ENCODE assay signal across 23 cellular contexts in the genomic region with DNA sequence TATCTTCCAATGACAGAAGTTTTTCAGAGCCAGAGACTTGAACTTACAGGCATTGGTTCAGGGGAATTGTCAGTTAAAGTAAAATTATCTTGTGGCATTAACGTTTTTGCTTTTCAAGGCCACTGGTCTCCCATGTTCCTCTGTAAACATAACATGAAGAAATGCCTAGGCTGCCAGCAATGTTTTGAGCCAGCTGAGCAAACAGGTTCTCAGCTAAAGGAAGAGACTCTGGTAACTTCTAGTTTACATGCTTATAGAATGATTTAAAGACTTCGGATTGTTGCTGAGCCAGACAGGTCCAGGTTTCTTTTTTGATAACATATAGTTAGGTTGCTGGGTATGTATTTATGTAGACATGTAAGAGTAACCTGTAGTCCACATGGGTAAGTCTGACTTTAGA.
"Had no signal": no experiment of that assay in that cellular context is flagged by ENCODE, and none has a peak within 500 bp of the region (broad histone marks: within the 10 kb centered on the region; RNA-seq: fewer than 3 reads in every experiment).

No MANE protein-coding gene starts in this region.

- H3K4me3 ChIP-seq: MG63, SJSA1, SK-N-MC had no signal

- H3K27me3 ChIP-seq: MG63, SJSA1 had no signal

- H3K4me1 ChIP-seq: SJSA1 had no signal

- H3K27ac ChIP-seq: HL-60, SJSA1, SK-N-MC had no signal

- ATAC-seq: T-cell had no signal

- DNase-seq: KBM-7, MG63, NCI-H1092, NCI-H1105 treated with DMSO at 0.1 percent for 48 hours, NCI-H1436, NCI-H187, NCI-H2029, NCI-H2081 treated with DMSO at 0.1 percent for 48 hours, NCI-H2171, NCI-H226, NCI-H446, NCI-H510A, NCI-H524 treated with DMSO at 0.1 percent for 48 hours, NCI-H69, NCI-H774, Right ventricle myocardium superior, RPMI8226, SIG-M5, SW 1271, T-cell had no signal

- H3K36me3 ChIP-seq: MG63, SJSA1 had no signal
